9 cellular contexts compared by ENCODE assay signal in the genomic region with DNA sequence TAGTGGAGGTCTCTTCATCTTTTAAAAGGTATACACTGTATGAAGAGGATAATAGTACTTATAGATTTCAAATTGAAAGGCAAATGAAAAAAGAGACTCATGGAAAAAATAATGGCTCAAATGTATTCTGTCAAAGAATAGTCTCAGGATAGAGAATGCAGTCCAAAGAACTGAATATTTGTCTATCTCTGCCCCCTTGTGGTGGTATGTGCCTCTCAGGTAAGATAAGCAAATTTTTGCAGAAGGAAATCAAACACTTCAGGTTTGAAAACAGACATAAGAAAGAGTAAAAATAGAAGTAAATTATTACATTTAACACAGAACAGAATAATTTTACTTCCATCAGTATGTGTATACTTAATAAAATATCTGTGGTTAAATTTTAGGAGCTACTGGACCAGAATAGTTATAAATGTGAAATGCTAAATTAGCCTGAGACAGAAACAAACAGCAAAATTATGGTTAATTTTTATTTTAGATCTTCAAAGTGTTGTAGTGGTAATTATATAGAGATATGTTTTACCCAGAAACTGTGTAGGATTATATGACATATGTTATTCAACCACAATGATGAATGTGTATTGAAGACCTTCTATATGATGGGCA.
DNase-seq lines count a peak whose midpoint lies in the region; ATAC-seq, FAIRE-seq and TF ChIP-seq lines count a peak whose summit lies in the region.
"Had no signal": no experiment of that assay in that cellular context is flagged by ENCODE, and none has a peak within 500 bp of the region (broad histone marks: within the 10 kb centered on the region; RNA-seq: fewer than 3 reads in every experiment).

No MANE protein-coding gene starts in this region.

- H3K36me3 Mint-ChIP-seq in MCF 10A (ENCODE audit: insufficient read depth, unreplicated experiment): no peaks in the 10 kb centered on the region
- no peaks in the 10 kb centered on the region for H3K36me3 Mint-ChIP-seq in stimulated activated naive B cell treated with anti-CD40 and anti-IgM and Interleukin-4, amounts not matched to agents 10 μg/mL and 1 μg/mL and 100 μg/mL, for 72 hours
- H3K36me3 Mint-ChIP-seq: activated naive CD4-positive, alpha-beta T cell treated with anti-CD3 and anti-CD28 coated beads, Interleukin-2, amount 50 U/mL, for 24 hours had no signal

- CTCF ChIA-PET in OCI-LY7 (lab: Charles Lee; ENCODE audit: unreplicated experiment) (interaction anchor here (1.1 kb wide), 1 partner anchor 8 kb away, joined by 3 read pairs; no protein-coding TSS in a partner anchor), MCF 10A (lab: Yijun Ruan, JAX) (interaction anchor here (0.5 to 7.8 kb wide), 37 partner anchors 10 to 732 kb away, joined by 3 to 128 read pairs (median 5); partner anchors contain the start of gene PALMD)

- no peaks in the 10 kb centered on the region for H3K4me1 ChIP-seq in OCI-LY7 (ENCODE audit: insufficient read depth, low read length, poor library complexity, severe bottlenecking)

- H3K9me2 ChIP-seq in OCI-LY7 (ENCODE audit: insufficient read depth, low read length): no peaks in the 10 kb centered on the region

- H3K9me3 ChIP-seq in OCI-LY7 (ENCODE audit: low read length): no peaks in the 10 kb centered on the region

- intact Hi-C loops in OCI-LY7 (cut with micrococcal nuclease; ENCODE audit: unreplicated experiment): loop anchor here (1.0 to 10.0 kb wide), 2 partner anchors 301 to 687 kb away; no protein-coding TSS in a partner anchor
- intact Hi-C loops in MCF 10A (cut with micrococcal nuclease): loop anchor here (1.0 to 10.0 kb wide), 5 partner anchors 155 to 687 kb away; no protein-coding TSS in a partner anchor

- no peaks in the 10 kb centered on the region for H3K27me3 Mint-ChIP-seq in MCF 10A (ENCODE audit: insufficient read depth, unreplicated experiment)
- peaks cover 4 to 12% of the 10 kb centered on the region in 2 donors for H3K27me3 Mint-ChIP-seq in stimulated activated naive B cell treated with anti-CD40 and anti-IgM and Interleukin-4, amounts not matched to agents 10 μg/mL and 1 μg/mL and 100 μg/mL, for 72 hours

- no peaks in the 10 kb centered on the region for H4K20me1 ChIP-seq in OCI-LY7 (ENCODE audit: insufficient read depth, low read length)

- BruUV-seq in OCI-LY7 (replicated peaks; lab: Mats Ljungman, UMichigan) (no TSS peak), MCF 10A (replicated peaks; lab: Mats Ljungman, UMichigan) (no TSS peak)

- no peaks in the 10 kb centered on the region for H3K79me2 ChIP-seq in OCI-LY7 (ENCODE audit: insufficient read depth, low read depth, low read length)

- H3K4me3 Mint-ChIP-seq in MCF 10A (ENCODE audit: unreplicated experiment): no peak overlapping the region
- no peak overlapping the region for H3K4me3 Mint-ChIP-seq in stimulated activated naive B cell treated with anti-CD40 and anti-IgM and Interleukin-4, amounts not matched to agents 10 μg/mL and 1 μg/mL and 100 μg/mL, for 72 hours
- H3K4me3 Mint-ChIP-seq: activated naive CD4-positive, alpha-beta T cell treated with anti-CD3 and anti-CD28 coated beads, Interleukin-2, amount 50 U/mL, for 24 hours had no signal

- no peak overlapping the region for H3K4me3 ChIP-seq in Jurkat, Clone E6-1 (ENCODE audit: low read length)
- no peak overlapping the region for H3K4me3 ChIP-seq in OCI-LY7 (ENCODE audit: low read depth, low read length, poor library complexity, severe bottlenecking)

- no peak overlapping the region for H2AFZ ChIP-seq in OCI-LY7 (ENCODE audit: low read length)

- no peak overlapping the region for H3K27ac ChIP-seq in OCI-LY7 (ENCODE audit: low read depth, low read length, poor library complexity, severe bottlenecking)

- H3K27ac Mint-ChIP-seq in MCF 10A (ENCODE audit: low read depth, unreplicated experiment): no peak overlapping the region
- H3K27ac Mint-ChIP-seq in stimulated activated naive B cell treated with anti-CD40 and anti-IgM and Interleukin-4, amounts not matched to agents 10 μg/mL and 1 μg/mL and 100 μg/mL, for 72 hours: no peak overlapping the region
- H3K27ac Mint-ChIP-seq: activated naive CD4-positive, alpha-beta T cell treated with anti-CD3 and anti-CD28 coated beads, Interleukin-2, amount 50 U/mL, for 24 hours had no signal

- POLR2A ChIA-PET in OCI-LY7 (lab: Charles Lee) (interaction anchor here (1.1 kb wide), 1 partner anchor 12 kb away, joined by 4 read pairs; no protein-coding TSS in a partner anchor), MCF 10A (lab: Yijun Ruan, JAX) (interaction anchor here (1.4 to 2.3 kb wide), 2 partner anchors 14 to 301 kb away, joined by 4 to 7 read pairs; no protein-coding TSS in a partner anchor)

- peaks cover 6% of the 10 kb centered on the region for H3K9me3 Mint-ChIP-seq in MCF 10A (ENCODE audit: unreplicated experiment)
- H3K9me3 Mint-ChIP-seq in stimulated activated naive B cell treated with anti-CD40 and anti-IgM and Interleukin-4, amounts not matched to agents 10 μg/mL and 1 μg/mL and 100 μg/mL, for 72 hours: peaks cover 0 to 4% of the 10 kb centered on the region in 2 donors
- H3K9me3 Mint-ChIP-seq: activated naive CD4-positive, alpha-beta T cell treated with anti-CD3 and anti-CD28 coated beads, Interleukin-2, amount 50 U/mL, for 24 hours had no signal

- FAIRE-seq in islet of Langerhans (lab: Jason Lieb, UNC): peak; percentile 99

- TF ChIP-seq CTCF in OCI-LY7 (conservative IDR thresholded peaks at IDR 0.05; ENCODE audit: low read length): peak; percentile 91
- TF ChIP-seq CTCF in MCF 10A (IDR thresholded peaks at IDR 0.05; ENCODE audit: unreplicated experiment): peak; percentile 74

- DNase-seq in DMS153 (lab: John Stamatoyannopoulos, UW) (peak; percentile 33), GM19240 (ENCODE audit: insufficient read length, low spot score) (peak; percentile 2), OCI-LY7 (ENCODE audit: low spot score) (peak; percentile 59), MCF 10A (ENCODE audit: unreplicated experiment) (peak; percentile 72)
- DNase-seq in Jurkat, Clone E6-1 (ENCODE audit: low read depth, low spot score): peak; percentile 54
- DNase-seq in stimulated activated naive B cell treated with anti-CD40 and anti-IgM and Interleukin-4, amounts not matched to agents 10 μg/mL and 1 μg/mL and 100 μg/mL, for 72 hours: no peak

- H3K36me3 ChIP-seq in OCI-LY7 (ENCODE audit: insufficient read depth, low read length): no peaks in the 10 kb centered on the region

- no peaks in the 10 kb centered on the region for H3K4me1 Mint-ChIP-seq in MCF 10A (ENCODE audit: insufficient read depth, unreplicated experiment)
- H3K4me1 Mint-ChIP-seq in stimulated activated naive B cell treated with anti-CD40 and anti-IgM and Interleukin-4, amounts not matched to agents 10 μg/mL and 1 μg/mL and 100 μg/mL, for 72 hours: no peaks in the 10 kb centered on the region
- H3K4me1 Mint-ChIP-seq: activated naive CD4-positive, alpha-beta T cell treated with anti-CD3 and anti-CD28 coated beads, Interleukin-2, amount 50 U/mL, for 24 hours had no signal

- no peak overlapping the region for H3K4me2 ChIP-seq in OCI-LY7 (ENCODE audit: low read length)

- ATAC-seq in stimulated activated naive B cell treated with anti-CD40 and anti-IgM and Interleukin-4, amounts not matched to agents 10 μg/mL and 1 μg/mL and 100 μg/mL, for 72 hours (replicated peaks): peak; percentile 55 to 72
- ATAC-seq in GM21619 (IDR thresholded peaks at IDR 0.05; ENCODE audit: unreplicated experiment): no peak
